ENCODE assay signal across 18 cellular contexts in genomic region chr2:26590439-26590838, GRCh38. TPM values are rescaled to one million over a fixed set of nuclear protein-coding genes. Genes with fewer than 3 reads are reported as not detected.
"Had no signal": no experiment of that assay in that cellular context is flagged by ENCODE, and none has a peak within 500 bp of the region (broad histone marks: within the 10 kb centered on the region; RNA-seq: fewer than 3 reads in every experiment).

No MANE protein-coding gene starts in this region.

- H3K4me1 ChIP-seq: heart right ventricle, psoas muscle had no signal

- H3K4me3 ChIP-seq: heart right ventricle, psoas muscle had no signal

- H3K9me3 Mint-ChIP-seq: activated naive CD4-positive, alpha-beta T cell treated with anti-CD3 and anti-CD28 coated beads, Interleukin-2, amount 10 ng/mL, durations not matched to agents 7 days and 5 days; stimulated activated naive CD8-positive, alpha-beta T cell treated with anti-CD3 and anti-CD28 coated beads, Interleukin-15, Interleukin-2, amounts not matched to agents 100 ng/mL and 50 ng/mL, for 24 hours; T-helper 1 cell treated with Interleukin-12 subunit alpha and Interleukin-12 subunit beta and Interleukin-4 antibody, amounts not matched to agents 30 μg/mL and 1 μg/mL, for 36 hours had no signal

- H3K36me3 Mint-ChIP-seq: activated naive CD4-positive, alpha-beta T cell treated with anti-CD3 and anti-CD28 coated beads, Interleukin-2, amount 10 ng/mL, durations not matched to agents 7 days and 5 days; naive B cell had no signal

- H3K4me3 Mint-ChIP-seq: activated naive CD4-positive, alpha-beta T cell treated with anti-CD3 and anti-CD28 coated beads, Interleukin-2, amount 10 ng/mL, durations not matched to agents 7 days and 5 days; stimulated activated naive CD8-positive, alpha-beta T cell treated with anti-CD3 and anti-CD28 coated beads, Interleukin-15, Interleukin-2, amounts not matched to agents 100 ng/mL and 50 ng/mL, for 24 hours; T-helper 1 cell treated with Interleukin-12 subunit alpha and Interleukin-12 subunit beta and Interleukin-4 antibody, amounts not matched to agents 30 μg/mL and 1 μg/mL, for 36 hours had no signal

- H3K27ac Mint-ChIP-seq: activated naive CD4-positive, alpha-beta T cell treated with anti-CD3 and anti-CD28 coated beads, Interleukin-2, amount 10 ng/mL, durations not matched to agents 7 days and 5 days; stimulated activated naive CD8-positive, alpha-beta T cell treated with anti-CD3 and anti-CD28 coated beads, Interleukin-15, Interleukin-2, amounts not matched to agents 100 ng/mL and 50 ng/mL, for 24 hours; T-helper 1 cell treated with Interleukin-12 subunit alpha and Interleukin-12 subunit beta and Interleukin-4 antibody, amounts not matched to agents 30 μg/mL and 1 μg/mL, for 36 hours had no signal

- DNase-seq: activated CD4-positive, alpha-beta T cell treated with anti-CD3 and anti-CD28 coated beads, Interleukin-2, amount 50 U/mL, for 48 hours; activated CD8-positive, alpha-beta memory T cell treated with anti-CD3 and anti-CD28 coated beads, Interleukin-2, amount 50 U/mL, for 4 hours; activated naive CD4-positive, alpha-beta T cell treated with anti-CD3 and anti-CD28 coated beads, Interleukin-2, amount 10 ng/mL, durations not matched to agents 7 days and 5 days; caudate nucleus; cortex of kidney; effector CD8-positive, alpha-beta T cell; heart right ventricle; naive B cell; occipital lobe; stimulated activated CD4-positive, alpha-beta T cell treated with anti-CD3 and anti-CD28 coated beads, Interleukin-4, amount 100 ng/mL, for 24 hours had no signal

- H3K4me1 Mint-ChIP-seq: activated naive CD4-positive, alpha-beta T cell treated with anti-CD3 and anti-CD28 coated beads, Interleukin-2, amount 10 ng/mL, durations not matched to agents 7 days and 5 days had no signal

- ATAC-seq: activated CD4-positive, CD25-positive, alpha-beta regulatory T cell treated with anti-CD3 and anti-CD28 coated beads, Interleukin-2, amount 50 U/mL, for 24 hours; heart right ventricle; psoas muscle had no signal

- H3K27ac ChIP-seq: heart right ventricle, psoas muscle had no signal

- H3K36me3 ChIP-seq: heart right ventricle had no signal

- H3K9me3 ChIP-seq: psoas muscle had no signal

RNA-seq across cellular contexts. Expression of gene CIB4, which starts 50.7 kb away (rescaled TPM):
- total RNA-seq: fibroblast of lung, frontal cortex, heart right ventricle, lung microvascular endothelial cell, occipital lobe, psoas muscle, temporal lobe had no signal
- polyA plus RNA-seq: fibroblast of lung, heart right ventricle, psoas muscle had no signal
